Comparison of ENCODE assay signal across 21 cellular contexts in the genomic region with DNA sequence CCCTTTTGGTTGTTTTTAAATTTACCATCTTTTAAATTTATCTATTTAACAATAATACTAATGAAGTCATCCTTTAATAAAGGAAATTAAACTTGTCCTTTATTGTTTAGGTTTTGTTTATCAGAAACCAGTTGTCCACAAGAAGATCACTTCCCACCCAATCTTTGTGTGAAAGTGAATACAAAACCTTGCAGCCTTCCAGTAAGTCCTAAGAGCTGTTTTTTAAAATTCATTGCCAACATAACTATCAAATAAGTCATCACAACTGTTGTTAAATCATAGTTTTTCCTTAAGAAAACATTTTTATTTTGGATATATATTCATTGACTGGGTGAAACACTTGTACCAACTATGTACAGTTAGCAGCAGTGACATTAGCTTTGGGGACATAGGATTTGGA.
"Had no signal": no experiment of that assay in that cellular context is flagged by ENCODE, and none has a peak within 500 bp of the region (broad histone marks: within the 10 kb centered on the region; RNA-seq: fewer than 3 reads in every experiment).

No MANE protein-coding gene starts in this region.

- DNase-seq: activated CD4-positive, alpha-beta T cell treated with anti-CD3 and anti-CD28 coated beads for 1 hour; activated CD4-positive, alpha-beta T cell treated with anti-CD3 and anti-CD28 coated beads, Interleukin-2, amount 50 U/mL, for 1 hour; activated CD8-positive, alpha-beta T cell treated with anti-CD3 and anti-CD28 coated beads, Interleukin-2, amount 10 ng/mL, durations not matched to agents 7 days and 5 days; activated gamma-delta T cell treated with Interleukin-2 at 50 U/mL for 16 hours; activated T-cell treated with anti-CD3 and anti-CD28 coated beads, Interleukin-2, amount 50 U/mL, for 1 hour; aorta; effector memory CD4-positive, alpha-beta T cell; left cardiac atrium; midbrain; ovary; psoas muscle; right cardiac atrium; stimulated activated CD4-positive, alpha-beta T cell treated with anti-CD3 and anti-CD28 coated beads, Interleukin-1b, Interleukin-23, amount 100 ng/mL, for 48 hours; T-cell; tibial artery had no signal

- ATAC-seq: activated CD8-positive, alpha-beta T cell treated with anti-CD3 and anti-CD28 coated beads, Interleukin-2, amount 10 ng/mL, durations not matched to agents 7 days and 5 days; esophagus mucosa; left cardiac atrium; psoas muscle; right cardiac atrium; T-cell had no signal

- H3K27me3 ChIP-seq: hepatocyte, neutrophil, ovary, tibial artery had no signal

- H3K36me3 ChIP-seq: ovary had no signal

- H3K4me1 ChIP-seq: psoas muscle had no signal

- H3K27ac ChIP-seq: hepatocyte, neutrophil, ovary, psoas muscle, skin epidermis, tibial artery had no signal

- H3K9me3 ChIP-seq: neutrophil, ovary, psoas muscle, tibial artery had no signal

- FAIRE-seq: colon, endothelial cell of umbilical vein had no signal

- H3K4me3 ChIP-seq: hepatocyte, ovary, psoas muscle, skin epidermis, tibial artery had no signal
